ENCODE assay signal across 17 cellular contexts in the genomic region with DNA sequence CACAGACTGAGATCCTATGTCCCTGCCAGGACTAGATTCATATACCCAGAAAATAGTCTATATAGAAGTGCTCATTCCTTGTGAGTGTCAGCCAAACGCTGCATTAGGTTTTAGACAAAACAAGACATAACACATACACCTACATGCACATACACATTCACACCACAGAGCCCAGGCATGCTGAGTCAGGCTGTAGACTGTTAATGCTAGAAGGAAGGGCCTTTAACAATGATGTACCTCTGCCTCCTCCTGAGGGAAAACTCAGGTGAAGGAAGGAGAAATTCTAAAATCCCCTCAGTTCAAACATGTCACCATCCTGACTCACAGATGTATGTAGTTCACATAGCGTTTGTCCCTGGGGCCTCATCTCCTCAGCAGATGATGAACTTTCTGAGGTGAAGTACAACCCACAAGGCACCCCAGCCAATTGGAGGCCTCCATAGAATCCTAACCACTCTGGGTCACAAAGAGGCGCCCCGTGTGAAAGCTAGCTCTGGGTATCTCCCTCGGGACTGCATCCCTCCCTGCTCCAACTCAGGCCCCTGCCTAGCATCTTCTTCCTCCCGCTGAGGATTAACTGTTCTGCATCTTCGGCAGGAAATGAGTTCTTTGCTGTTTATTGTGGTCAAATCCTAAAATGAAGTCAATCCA. TPM values are rescaled to one million over a fixed set of nuclear protein-coding genes. Genes with fewer than 3 reads are reported as not detected.
DNase-seq lines count a peak whose midpoint lies in the region; ATAC-seq and TF ChIP-seq lines count a peak whose summit lies in the region.
"Had no signal": no experiment of that assay in that cellular context is flagged by ENCODE, and none has a peak within 500 bp of the region (broad histone marks: within the 10 kb centered on the region; RNA-seq: fewer than 3 reads in every experiment).

No MANE protein-coding gene starts in this region.

- no peaks in the 10 kb centered on the region for H3K9me3 ChIP-seq in mammary epithelial cell (replicated peaks; ENCODE audit: insufficient read depth, low read length)
- peaks cover 0 to 7% of the 10 kb centered on the region in 2 donors for H3K9me3 ChIP-seq in breast epithelium
- no peaks in the 10 kb centered on the region for H3K9me3 ChIP-seq in adrenal gland (replicated peaks in 1 of 3)

- dilution Hi-C loops in mammary epithelial cell (cut with HindIII; ENCODE audit: low sequenced_read_pairs): no loop called here

- no peaks in the 10 kb centered on the region for H3K36me3 Mint-ChIP-seq in WTC11
- H3K36me3 Mint-ChIP-seq in activated T-cell treated with anti-CD3 and anti-CD28 coated beads, Interleukin-2, amount 50 U/mL, for 4 hours (ENCODE audit: insufficient read depth): no peaks in the 10 kb centered on the region
- H3K36me3 Mint-ChIP-seq: CD4-positive, alpha-beta memory T cell had no signal

- TF ChIP-seq POLR2A in breast epithelium (IDR thresholded peaks at IDR 0.05) (no peak), adrenal gland (IDR thresholded peaks at IDR 0.05) (no peak)

- in situ Hi-C loops in mammary epithelial cell (cut with MboI; ENCODE audit: low sequenced_read_pairs in 2 of 2): no loop called here

- TF ChIP-seq CTCF in mammary epithelial cell (conservative IDR thresholded peaks at IDR 0.05 in 1 of 2, IDR thresholded peaks at IDR 0.05 in 1 of 2; ENCODE audit: extremely low read depth in 1 of 2, insufficient read depth in 1 of 2, low read depth in 1 of 2, low read length in 2 of 2) (no peak), breast epithelium (IDR thresholded peaks at IDR 0.05) (no peak), WTC11 (IDR thresholded peaks at IDR 0.05) (no peak), adrenal gland (IDR thresholded peaks at IDR 0.05) (no peak)

- no peak overlapping the region for H3K9ac ChIP-seq in mammary epithelial cell (ENCODE audit: insufficient read depth, low read length)

- no peaks in the 10 kb centered on the region for H3K79me2 ChIP-seq in mammary epithelial cell (ENCODE audit: insufficient read depth, low read length)

- H3K4me1 Mint-ChIP-seq in WTC11: no peaks in the 10 kb centered on the region
- no peaks in the 10 kb centered on the region for H3K4me1 Mint-ChIP-seq in activated T-cell treated with anti-CD3 and anti-CD28 coated beads, Interleukin-2, amount 50 U/mL, for 4 hours (ENCODE audit: low read depth)
- H3K4me1 Mint-ChIP-seq: CD4-positive, alpha-beta memory T cell had no signal

- no peak overlapping the region for H3K27ac Mint-ChIP-seq in WTC11
- H3K27ac Mint-ChIP-seq: CD4-positive, alpha-beta memory T cell had no signal

- WGBS in mammary epithelial cell (ENCODE audit: low coverage, missing lambda C conversion rate): 73% methylated on average over 6 of the region's 7 CpGs
- 53 to 63% (median 59%) methylated on average over 6 to 7 of the region's 7 CpGs for WGBS in adrenal gland, 4 donors

- DNase-seq in mammary epithelial cell (peak; percentile 35), breast epithelium (ENCODE audit: low spot score in 2 of 2) (no peak), WTC11 (ENCODE audit: low spot score) (no peak), adrenal gland (no peak), SIG-M5 (lab: John Stamatoyannopoulos, UW) (no peak)
- DNase-seq in activated T-cell treated with anti-CD3 and anti-CD28 coated beads, Interleukin-2, amount 50 U/mL, for 4 hours: no peak
- DNase-seq: CD4-positive, alpha-beta memory T cell; COR-L47; DMS153; DMS79 treated with DMSO at 0.1 percent for 48 hours; GF-D8 had no signal

- ATAC-seq in WTC11 (peak; percentile 32; the same call in 1 of the 2 replicates), esophagus mucosa (peak; percentile 97), HG03457 (IDR thresholded peaks at IDR 0.05; ENCODE audit: unreplicated experiment) (no peak)
- no peak for ATAC-seq in activated T-cell treated with anti-CD3 and anti-CD28 coated beads, Interleukin-2, amount 50 U/mL, for 4 hours
- ATAC-seq: HCT116, HepG2 had no signal

- H3K36me3 ChIP-seq in mammary epithelial cell (ENCODE audit: insufficient read depth, low read length) (no peaks in the 10 kb centered on the region), breast epithelium (no peaks in the 10 kb centered on the region), adrenal gland (replicated peaks in 1 of 2) (no peaks in the 10 kb centered on the region)

- intact Hi-C loops in mammary epithelial cell (cut with micrococcal nuclease) (loop anchor here (10.0 kb wide), 1 partner anchor 212 kb away; no protein-coding TSS in a partner anchor), breast epithelium (cut with DNase I; ENCODE audit: low total_unique reads) (no loop called here), adrenal gland (cut with DNase I) (no loop called here)

- no TSS peak for BruUV-seq in mammary epithelial cell (replicated peaks; lab: Mats Ljungman, UMichigan)

- H3K9me3 Mint-ChIP-seq in WTC11: peaks cover 4% of the 10 kb centered on the region; the same call in 1 of the 2 replicates
- no peaks in the 10 kb centered on the region for H3K9me3 Mint-ChIP-seq in activated T-cell treated with anti-CD3 and anti-CD28 coated beads, Interleukin-2, amount 50 U/mL, for 4 hours

- H3K4me2 ChIP-seq in mammary epithelial cell (ENCODE audit: insufficient read depth, low read depth, low read length): no peak overlapping the region

- no peaks in the 10 kb centered on the region for H3K27me3 Mint-ChIP-seq in WTC11 (ENCODE audit: low read depth)
- H3K27me3 Mint-ChIP-seq in activated T-cell treated with anti-CD3 and anti-CD28 coated beads, Interleukin-2, amount 50 U/mL, for 4 hours (ENCODE audit: low read depth): peaks cover 2% of the 10 kb centered on the region

- H3K4me3 Mint-ChIP-seq in WTC11: no peak overlapping the region
- H3K4me3 Mint-ChIP-seq in activated T-cell treated with anti-CD3 and anti-CD28 coated beads, Interleukin-2, amount 50 U/mL, for 4 hours: no peak overlapping the region
- H3K4me3 Mint-ChIP-seq: CD4-positive, alpha-beta memory T cell had no signal

- no peak overlapping the region for H3K4me3 ChIP-seq in mammary epithelial cell (replicated peaks in 1 of 3; ENCODE audit: insufficient read depth in 1 of 3, low read depth in 2 of 3, low read length in 3 of 3)
- no peak overlapping the region for H3K4me3 ChIP-seq in breast epithelium
- H3K4me3 ChIP-seq in adrenal gland: no peak overlapping the region

- H3K4me1 ChIP-seq in mammary epithelial cell (ENCODE audit: insufficient read depth, low read length) (no peaks in the 10 kb centered on the region), breast epithelium (no peaks in the 10 kb centered on the region), adrenal gland (replicated peaks in 1 of 2) (no peaks in the 10 kb centered on the region)

- no peaks in the 10 kb centered on the region for H4K20me1 ChIP-seq in mammary epithelial cell (ENCODE audit: insufficient read depth, low read length)

- peaks cover 2% of the 10 kb centered on the region for H3K27me3 ChIP-seq in mammary epithelial cell (ENCODE audit: insufficient read depth, low read length)
- no peaks in the 10 kb centered on the region for H3K27me3 ChIP-seq in breast epithelium
- no peaks in the 10 kb centered on the region for H3K27me3 ChIP-seq in adrenal gland

- POLR2A ChIA-PET in WTC11 (lab: Charles Lee): no interaction called here

- H2AFZ ChIP-seq in mammary epithelial cell (ENCODE audit: low read depth, low read length): no peak overlapping the region

- CTCF ChIA-PET in mammary epithelial cell (lab: Charles Lee; ENCODE audit: low non-redundant PET): no interaction called here
- CTCF ChIA-PET in WTC11 (lab: Charles Lee): no interaction called here

- no peak overlapping the region for H3K27ac ChIP-seq in mammary epithelial cell (ENCODE audit: insufficient read depth, low read depth, low read length)
- no peak overlapping the region for H3K27ac ChIP-seq in breast epithelium
- no peak overlapping the region for H3K27ac ChIP-seq in adrenal gland
- H3K27ac ChIP-seq: 22Rv1, C4-2B had no signal

TF ChIP-seq in WTC11, 78 proteins besides CTCF, POLR2A, EP300 and RAD21:
- TF ChIP-seq, protein P1, sequence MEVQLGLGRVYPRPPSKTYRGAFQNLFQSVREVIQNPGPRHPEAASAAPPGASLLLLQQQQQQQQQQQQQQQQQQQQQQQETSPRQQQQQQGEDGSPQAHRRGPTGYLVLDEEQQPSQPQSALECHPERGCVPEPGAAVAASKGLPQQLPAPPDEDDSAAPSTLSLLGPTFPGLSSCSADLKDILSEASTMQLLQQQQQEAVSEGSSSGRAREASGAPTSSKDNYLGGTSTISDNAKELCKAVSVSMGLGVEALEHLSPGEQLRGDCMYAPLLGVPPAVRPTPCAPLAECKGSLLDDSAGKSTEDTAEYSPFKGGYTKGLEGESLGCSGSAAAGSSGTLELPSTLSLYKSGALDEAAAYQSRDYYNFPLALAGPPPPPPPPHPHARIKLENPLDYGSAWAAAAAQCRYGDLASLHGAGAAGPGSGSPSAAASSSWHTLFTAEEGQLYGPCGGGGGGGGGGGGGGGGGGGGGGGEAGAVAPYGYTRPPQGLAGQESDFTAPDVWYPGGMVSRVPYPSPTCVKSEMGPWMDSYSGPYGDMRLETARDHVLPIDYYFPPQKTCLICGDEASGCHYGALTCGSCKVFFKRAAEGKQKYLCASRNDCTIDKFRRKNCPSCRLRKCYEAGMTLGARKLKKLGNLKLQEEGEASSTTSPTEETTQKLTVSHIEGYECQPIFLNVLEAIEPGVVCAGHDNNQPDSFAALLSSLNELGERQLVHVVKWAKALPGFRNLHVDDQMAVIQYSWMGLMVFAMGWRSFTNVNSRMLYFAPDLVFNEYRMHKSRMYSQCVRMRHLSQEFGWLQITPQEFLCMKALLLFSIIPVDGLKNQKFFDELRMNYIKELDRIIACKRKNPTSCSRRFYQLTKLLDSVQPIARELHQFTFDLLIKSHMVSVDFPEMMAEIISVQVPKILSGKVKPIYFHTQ (CRISPR knock-in tag; IDR thresholded peaks at IDR 0.05): no peak
- no peak for TF ChIP-seq HMGA2 (CRISPR knock-in tag; IDR thresholded peaks at IDR 0.05)

RNA-seq across cellular contexts. Expression of gene FSTL4, which starts 40.7 kb away (rescaled TPM):
- total RNA-seq in mammary epithelial cell (1 to 10 TPM; 1.1 to 3.7 TPM), breast epithelium (under 1 TPM; 0.16 to 0.98 (median 0.88) TPM), WTC11 (2021) (5.0 to 6.6 TPM (median 6.1 TPM) in 3 replicates), esophagus mucosa (2.8 TPM), adrenal gland (1 to 10 TPM in 7 of 8 donors, under 1 TPM in 1; 0.72 to 5.2 (median 2.6) TPM)
- polyA plus RNA-seq in mammary epithelial cell (1.4 TPM), adrenal gland (1 to 10 TPM in 2 of 3 donors, under 1 TPM in 1; 0.48 to 3.3 (median 2.6) TPM)
- polyA minus RNA-seq in mammary epithelial cell: not detected
- total RNA-seq in activated T-cell treated with anti-CD3 and anti-CD28 coated beads, Interleukin-2, amount 50 U/mL, for 4 hours: 1 to 10 TPM in 1 of 3 donors, under 1 TPM in 2; 0.42 to 1.7 (median 0.46) TPM
- total RNA-seq: CD4-positive, alpha-beta memory T cell had no signal
- polyA plus RNA-seq: CD4-positive, alpha-beta memory T cell had no signal

Comparison
In these comparisons a context has a peak if more than half of its experiments do, and no peak if none do; other contexts are left out.
1. ATAC-seq: peak in WTC11 (single experiment) and esophagus mucosa (single experiment); none in activated T-cell treated with anti-CD3 and anti-CD28 coated beads, Interleukin-2, amount 50 U/mL, for 4 hours (0 of 2) and HG03457 (single experiment).